ENCODE assay signal across 19 cellular contexts in the genomic region with DNA sequence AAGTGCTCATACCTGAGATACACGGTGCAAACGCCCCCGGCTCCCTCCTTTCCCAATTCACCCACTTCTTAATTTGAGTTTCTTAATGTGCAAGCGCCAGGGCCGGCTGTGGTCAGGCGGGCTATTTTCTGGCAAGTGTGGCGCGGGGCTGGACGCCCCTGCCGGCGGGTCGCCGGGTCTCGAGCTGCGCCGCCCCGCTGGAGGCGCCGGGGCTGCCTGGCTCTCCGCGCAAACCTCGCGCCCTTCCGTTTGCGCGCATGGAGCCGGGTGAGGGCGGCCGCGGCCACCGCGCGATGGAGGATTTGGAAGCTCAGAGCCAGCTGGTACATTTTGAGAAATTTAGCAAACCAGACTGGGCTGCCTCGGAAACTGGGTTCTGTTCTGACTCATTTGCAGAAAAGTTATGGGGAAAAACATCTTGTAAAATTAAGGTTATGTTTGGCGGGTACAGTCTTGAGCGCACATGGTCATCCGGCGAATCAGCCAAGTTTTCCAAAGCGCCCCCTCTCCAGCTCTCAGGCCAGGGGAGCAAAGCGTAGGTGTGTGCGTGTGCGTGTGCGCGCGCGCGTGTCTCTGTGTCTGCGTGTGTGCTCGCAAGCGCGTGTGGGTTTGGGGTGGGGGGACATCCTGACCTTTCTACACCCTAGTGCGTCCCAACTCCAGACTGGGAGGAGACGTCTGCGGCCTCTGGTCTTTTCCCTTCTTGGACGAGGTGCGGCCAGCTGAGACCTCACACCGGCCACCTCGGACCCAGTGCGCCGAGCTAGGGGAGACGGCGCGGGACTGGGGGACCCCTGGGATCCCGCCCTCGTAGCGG. TPM values are rescaled to one million over a fixed set of nuclear protein-coding genes. Genes with fewer than 3 reads are reported as not detected.
DNase-seq lines count a peak whose midpoint lies in the region; ATAC-seq and TF ChIP-seq lines count a peak whose summit lies in the region.
"Had no signal": no experiment of that assay in that cellular context is flagged by ENCODE, and none has a peak within 500 bp of the region (broad histone marks: within the 10 kb centered on the region; RNA-seq: fewer than 3 reads in every experiment).

No MANE protein-coding gene starts in this region.

- H3K27me3 ChIP-seq in HUES6 (ENCODE audit: control insufficient read depth, insufficient read depth, low read length) (peaks cover 97% of the 10 kb centered on the region), prostate gland (replicated peaks; ENCODE audit: insufficient read depth) (peaks cover 37% of the 10 kb centered on the region)

- no peaks in the 10 kb centered on the region for H3K9me3 Mint-ChIP-seq in endothelial cell (ENCODE audit: unreplicated experiment)
- peaks cover 2% of the 10 kb centered on the region for H3K9me3 Mint-ChIP-seq in nephron
- H3K9me3 Mint-ChIP-seq in naive thymus-derived CD8-positive, alpha-beta T cell: peaks cover 0 to 6% (median 0%) of the 10 kb centered on the region in 9 donors
- H3K9me3 Mint-ChIP-seq: activated naive CD4-positive, alpha-beta T cell treated with anti-CD3 and anti-CD28 coated beads, Interleukin-2, amount 50 U/mL, for 24 hours; stimulated activated effector memory CD8-positive, alpha-beta T cell treated with anti-CD3 and anti-CD28 coated beads, Interleukin-12 subunit alpha, Interleukin-12 subunit beta, amount 100 ng/mL, for 72 hours had no signal

- H3K36me3 ChIP-seq in HUES6 (ENCODE audit: control insufficient read depth, insufficient read depth, low read length) (no peaks in the 10 kb centered on the region), prostate gland (no peaks in the 10 kb centered on the region)
- H3K36me3 ChIP-seq: BE2C, left lung, SJSA1, tibial artery had no signal

- peaks cover 52% of the 10 kb centered on the region for H3K4me1 ChIP-seq in HUES6 (ENCODE audit: control insufficient read depth, insufficient read depth, low read length)
- no peaks in the 10 kb centered on the region for H3K4me1 ChIP-seq in prostate gland (replicated peaks)
- H3K4me1 ChIP-seq: BE2C, left lung, SJSA1 had no signal

- H3K4me3 Mint-ChIP-seq in endothelial cell (ENCODE audit: unreplicated experiment) (peak overlapping the region; percentile 25), nephron (peak overlapping the region in 2 of 3 experiments; percentile 25 to 27)
- no peak overlapping the region for H3K4me3 Mint-ChIP-seq in naive thymus-derived CD8-positive, alpha-beta T cell
- H3K4me3 Mint-ChIP-seq: activated naive CD4-positive, alpha-beta T cell treated with anti-CD3 and anti-CD28 coated beads, Interleukin-2, amount 50 U/mL, for 24 hours; stimulated activated effector memory CD8-positive, alpha-beta T cell treated with anti-CD3 and anti-CD28 coated beads, Interleukin-12 subunit alpha, Interleukin-12 subunit beta, amount 100 ng/mL, for 72 hours had no signal

- no peak overlapping the region for H3K27ac ChIP-seq in HUES6 (ENCODE audit: low read depth, low read length)
- H3K27ac ChIP-seq in prostate gland: no peak overlapping the region
- H3K27ac ChIP-seq: left lung, SJSA1, tibial artery had no signal

- H3K4me1 Mint-ChIP-seq in endothelial cell (ENCODE audit: unreplicated experiment): peaks cover 15% of the 10 kb centered on the region
- H3K4me1 Mint-ChIP-seq in nephron: no peaks in the 10 kb centered on the region
- peaks cover 0 to 3% (median 0%) of the 10 kb centered on the region in 4 donors for H3K4me1 Mint-ChIP-seq in naive thymus-derived CD8-positive, alpha-beta T cell
- H3K4me1 Mint-ChIP-seq: activated naive CD4-positive, alpha-beta T cell treated with anti-CD3 and anti-CD28 coated beads, Interleukin-2, amount 50 U/mL, for 24 hours; stimulated activated effector memory CD8-positive, alpha-beta T cell treated with anti-CD3 and anti-CD28 coated beads, Interleukin-12 subunit alpha, Interleukin-12 subunit beta, amount 100 ng/mL, for 72 hours had no signal

- no peak overlapping the region for H3K27ac Mint-ChIP-seq in endothelial cell (ENCODE audit: unreplicated experiment)
- H3K27ac Mint-ChIP-seq in nephron: no peak overlapping the region
- H3K27ac Mint-ChIP-seq in naive thymus-derived CD8-positive, alpha-beta T cell: no peak overlapping the region
- H3K27ac Mint-ChIP-seq: activated naive CD4-positive, alpha-beta T cell treated with anti-CD3 and anti-CD28 coated beads, Interleukin-2, amount 50 U/mL, for 24 hours; stimulated activated effector memory CD8-positive, alpha-beta T cell treated with anti-CD3 and anti-CD28 coated beads, Interleukin-12 subunit alpha, Interleukin-12 subunit beta, amount 100 ng/mL, for 72 hours had no signal

- TF ChIP-seq POLR2A in prostate gland (IDR thresholded peaks at IDR 0.05): no peak

- H3K9me3 ChIP-seq in HUES6 (ENCODE audit: control insufficient read depth, insufficient read depth, low read depth, low read length): no peaks in the 10 kb centered on the region
- no peaks in the 10 kb centered on the region for H3K9me3 ChIP-seq in prostate gland
- H3K9me3 ChIP-seq: BE2C, left lung, SJSA1, tibial artery had no signal

- H3K4me3 ChIP-seq in HUES6 (ENCODE audit: low read depth, low read length) (peak overlapping the region; percentile 56), prostate gland (no peak overlapping the region)
- H3K4me3 ChIP-seq: left lung, SJSA1, tibial artery had no signal

- DNase-seq in GM10266 (ENCODE audit: extremely low spot score) (peak; percentile 13), endothelial cell (ENCODE audit: low spot score) (peak; percentile 56), prostate gland (ENCODE audit: low spot score) (no peak)
- DNase-seq in naive thymus-derived CD8-positive, alpha-beta T cell: no peak
- DNase-seq in activated CD4-positive, CD25-positive, alpha-beta regulatory T cell (lab: John Stamatoyannopoulos, UW): no peak
- DNase-seq: BE2C, DMS79 treated with DMSO at 0.1 percent for 48 hours, left lung, NCI-H1417 treated with DMSO at 0.1 percent for 48 hours, T-helper 9 cell, tibial artery had no signal

- H3K36me3 Mint-ChIP-seq in endothelial cell (ENCODE audit: low read depth, unreplicated experiment): no peaks in the 10 kb centered on the region
- no peaks in the 10 kb centered on the region for H3K36me3 Mint-ChIP-seq in nephron (ENCODE audit: low read depth)
- H3K36me3 Mint-ChIP-seq in naive thymus-derived CD8-positive, alpha-beta T cell: peaks cover 0 to 5% (median 0%) of the 10 kb centered on the region in 3 donors
- H3K36me3 Mint-ChIP-seq: activated naive CD4-positive, alpha-beta T cell treated with anti-CD3 and anti-CD28 coated beads, Interleukin-2, amount 50 U/mL, for 24 hours; stimulated activated effector memory CD8-positive, alpha-beta T cell treated with anti-CD3 and anti-CD28 coated beads, Interleukin-12 subunit alpha, Interleukin-12 subunit beta, amount 100 ng/mL, for 72 hours had no signal

- peaks cover 24% of the 10 kb centered on the region for H3K27me3 Mint-ChIP-seq in endothelial cell (ENCODE audit: unreplicated experiment)
- peaks cover 98% of the 10 kb centered on the region for H3K27me3 Mint-ChIP-seq in nephron (ENCODE audit: low read depth)
- H3K27me3 Mint-ChIP-seq in naive thymus-derived CD8-positive, alpha-beta T cell: peaks cover 39 to 87% (median 57%) of the 10 kb centered on the region in 5 donors

- WGBS in prostate gland: 5% methylated on average over 66 of the region's 66 CpGs

- intact Hi-C loops in prostate gland (cut with DNase I): no loop called here

- TF ChIP-seq CTCF in GM10266 (IDR thresholded peaks at IDR 0.05; ENCODE audit: control insufficient read depth, insufficient read depth, low read depth, missing control alignments) (no peak), endothelial cell (IDR thresholded peaks at IDR 0.05; ENCODE audit: unreplicated experiment) (no peak), nephron (IDR thresholded peaks at IDR 0.05; ENCODE audit: unreplicated experiment in 3 of 3) (no peak), prostate gland (IDR thresholded peaks at IDR 0.05) (no peak)

- no peak for ATAC-seq in naive thymus-derived CD8-positive, alpha-beta T cell
- ATAC-seq: left lung had no signal

- H3K9ac ChIP-seq in HUES6 (ENCODE audit: low read length): no peak overlapping the region

- POLR2A ChIA-PET in naive thymus-derived CD8-positive, alpha-beta T cell (lab: Charles Lee): no interaction called here

RNA-seq across cellular contexts. Expression of a gene that starts 6.5 kb away (rescaled TPM):
- 12.0 TPM for total RNA-seq in endothelial cell (ENCODE audit: unreplicated experiment)
- total RNA-seq in naive thymus-derived CD8-positive, alpha-beta T cell: not detected
- polyA plus RNA-seq in naive thymus-derived CD8-positive, alpha-beta T cell: not detected
- not detected for total RNA-seq in prostate gland
- total RNA-seq: dermis microvascular lymphatic vessel endothelial cell, left lung, OCI-LY7, posterior vena cava, SJSA1 had no signal

Comparison
In these comparisons a context has a peak if more than half of its experiments do, and no peak if none do; other contexts are left out.
1. DNase-seq: peak in GM10266 (single experiment) and endothelial cell (single experiment); none in naive thymus-derived CD8-positive, alpha-beta T cell (0 of 10), activated CD4-positive, CD25-positive, alpha-beta regulatory T cell (0 of 4) and prostate gland (single experiment).
2. H3K4me3 Mint-ChIP-seq: peak in endothelial cell (single experiment) and nephron (2 of 3); none in naive thymus-derived CD8-positive, alpha-beta T cell (0 of 10).